12 cellular contexts compared by ENCODE assay signal in genomic region chr3:29582310-29582709, GRCh38.
"Had no signal": no experiment of that assay in that cellular context is flagged by ENCODE, and none has a peak within 500 bp of the region (broad histone marks: within the 10 kb centered on the region; RNA-seq: fewer than 3 reads in every experiment).

No MANE protein-coding gene starts in this region.

- H3K27me3 ChIP-seq: gastrocnemius medialis, testis had no signal

- H3K36me3 ChIP-seq: gastrocnemius medialis, lower lobe of right lung had no signal

- H3K4me1 ChIP-seq: lower lobe of right lung, testis had no signal

- H3K36me3 Mint-ChIP-seq: activated naive CD4-positive, alpha-beta T cell treated with anti-CD3 and anti-CD28 coated beads, Interleukin-2, amount 50 U/mL, for 24 hours; naive B cell had no signal

- ATAC-seq: gastrocnemius medialis, lower lobe of right lung had no signal

- H3K4me1 Mint-ChIP-seq: activated naive CD4-positive, alpha-beta T cell treated with anti-CD3 and anti-CD28 coated beads, Interleukin-2, amount 50 U/mL, for 24 hours; naive B cell had no signal

- H3K27ac Mint-ChIP-seq: activated naive CD4-positive, alpha-beta T cell treated with anti-CD3 and anti-CD28 coated beads, Interleukin-2, amount 50 U/mL, for 24 hours; stimulated activated naive CD8-positive, alpha-beta T cell treated with anti-CD3 and anti-CD28 coated beads, Interleukin-15, Interleukin-2, amounts not matched to agents 100 ng/mL and 50 ng/mL, for 24 hours had no signal

- H3K4me3 Mint-ChIP-seq: activated naive CD4-positive, alpha-beta T cell treated with anti-CD3 and anti-CD28 coated beads, Interleukin-2, amount 50 U/mL, for 24 hours; naive B cell; stimulated activated naive CD8-positive, alpha-beta T cell treated with anti-CD3 and anti-CD28 coated beads, Interleukin-15, Interleukin-2, amounts not matched to agents 100 ng/mL and 50 ng/mL, for 24 hours had no signal

- H3K9me3 ChIP-seq: gastrocnemius medialis, lower lobe of right lung, testis had no signal

- H3K27me3 Mint-ChIP-seq: stimulated activated naive CD8-positive, alpha-beta T cell treated with anti-CD3 and anti-CD28 coated beads, Interleukin-15, Interleukin-2, amounts not matched to agents 100 ng/mL and 50 ng/mL, for 24 hours had no signal

- H3K9me3 Mint-ChIP-seq: activated naive CD4-positive, alpha-beta T cell treated with anti-CD3 and anti-CD28 coated beads, Interleukin-2, amount 50 U/mL, for 24 hours had no signal

- H3K4me3 ChIP-seq: coronary artery, gastrocnemius medialis, lower lobe of right lung, testis had no signal

- DNase-seq: activated effector memory CD4-positive, alpha-beta T cell treated with Interleukin-2 at 50 U/mL for 16 hours; central memory CD4-positive, alpha-beta T cell; effector CD4-positive, alpha-beta T cell; gastrocnemius medialis; lower lobe of right lung; naive B cell; stimulated activated CD4-positive, alpha-beta T cell treated with anti-CD3 and anti-CD28 coated beads, Interleukin-4, amount 100 ng/mL, for 1 hour; testis had no signal

- FAIRE-seq: endothelial cell of umbilical vein had no signal

- H3K27ac ChIP-seq: coronary artery, gastrocnemius medialis, lower lobe of right lung, testis had no signal
